8 cellular contexts compared by ENCODE assay signal in the genomic region with DNA sequence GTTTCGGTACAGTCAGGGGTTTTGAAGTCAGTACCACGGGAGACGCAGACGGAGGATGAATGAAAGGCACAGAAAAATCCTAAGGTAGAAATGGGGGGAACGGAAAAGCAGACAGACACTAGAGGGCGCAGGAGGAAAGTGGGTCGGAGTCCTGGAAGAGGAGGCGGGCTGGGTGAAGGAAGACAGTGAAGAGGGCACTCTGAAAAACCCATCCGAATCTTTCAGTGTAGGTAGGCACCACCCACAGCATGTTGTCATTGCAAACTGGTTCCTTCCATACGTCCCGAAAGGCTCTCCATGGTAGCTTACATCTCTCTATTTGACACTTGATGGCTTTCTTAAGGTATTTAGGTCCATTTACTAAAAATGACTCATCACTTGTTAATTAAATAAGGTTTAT. TPM values are rescaled to one million over a fixed set of nuclear protein-coding genes. Genes with fewer than 3 reads are reported as not detected.
DNase-seq lines count a peak whose midpoint lies in the region; ATAC-seq and TF ChIP-seq lines count a peak whose summit lies in the region.

No MANE protein-coding gene starts in this region.

- no peak overlapping the region for H3K27ac ChIP-seq in dorsolateral prefrontal cortex

- no peaks in the 10 kb centered on the region for H3K4me1 ChIP-seq in BE2C

- no peaks in the 10 kb centered on the region for H3K9me3 Mint-ChIP-seq in mesothelial cell of epicardium

- H3K4me3 Mint-ChIP-seq in mesothelial cell of epicardium = no peak overlapping the region

- TF ChIP-seq CTCF in BE2C (IDR thresholded peaks at IDR 0.05; ENCODE audit: low read depth, low read length) (peak; percentile 74), dorsolateral prefrontal cortex (IDR thresholded peaks at IDR 0.05 in 54 of 56, conservative IDR thresholded peaks at IDR 0.05 in 2 of 56; ENCODE audit: low read depth in 1 of 56, partially characterized antibody in 56 of 56) (peak; percentile 56 to 85 (median 74)), mesothelial cell of epicardium (IDR thresholded peaks at IDR 0.05; ENCODE audit: unreplicated experiment) (peak; percentile 70)

- no peaks in the 10 kb centered on the region for H3K4me1 Mint-ChIP-seq in mesothelial cell of epicardium

- intact Hi-C loops in dorsolateral prefrontal cortex (cut with DNase I) = loop anchor here (2.0 to 10.0 kb wide), 8 partner anchors 19 to 851 kb away; a partner anchor contains a TSS

- H3K27me3 ChIP-seq in BE2C (no peaks in the 10 kb centered on the region), dorsolateral prefrontal cortex (no peaks in the 10 kb centered on the region)

- no peaks in the 10 kb centered on the region for H3K36me3 ChIP-seq in BE2C

- DNase-seq in BE2C (peak; percentile 69), NCI-H748 (lab: John Stamatoyannopoulos, UW; ENCODE audit: unreplicated experiment) (peak; percentile 83), dorsolateral prefrontal cortex (peak in 6 of 10 donors; percentile 30 to 64 (median 58)), mesothelial cell of epicardium (ENCODE audit: low spot score in 2 of 2, unreplicated experiment in 2 of 2) (peak in 1 of 2 experiments; percentile 71)
- DNase-seq in activated CD4-positive, alpha-beta T cell treated with anti-CD3 and anti-CD28 coated beads, Interleukin-2, amount 50 U/mL, for 1 hour = peak; percentile 69
- peak; percentile 50 for DNase-seq in stimulated activated CD8-positive, alpha-beta memory T cell treated with anti-CD3 and anti-CD28 coated beads, Interleukin-7, amount 100 ng/mL, for 24 hours (ENCODE audit: low read depth)

- H3K9me3 ChIP-seq in BE2C = no peaks in the 10 kb centered on the region

- ATAC-seq in GM19023 (IDR thresholded peaks at IDR 0.05; ENCODE audit: unreplicated experiment) (peak; percentile 50), HG03432 (IDR thresholded peaks at IDR 0.05; ENCODE audit: unreplicated experiment) (peak; percentile 68)

- H3K27ac Mint-ChIP-seq in mesothelial cell of epicardium = no peak overlapping the region

- H3K27me3 Mint-ChIP-seq in mesothelial cell of epicardium (ENCODE audit: low read depth) = peaks cover 7% of the 10 kb centered on the region

- H3K36me3 Mint-ChIP-seq in mesothelial cell of epicardium = peaks cover 7% of the 10 kb centered on the region

- H3K4me3 ChIP-seq in BE2C (ENCODE audit: low read depth, low read length) = peak overlapping the region; percentile 38
- peak overlapping the region in 11 of 59 donors; percentile 5 to 35 (median 16) for H3K4me3 ChIP-seq in dorsolateral prefrontal cortex

RNA-seq across cellular contexts. Expression of a gene that starts 18.5 kb away (rescaled TPM):
- 4.1 TPM for polyA plus RNA-seq in BE2C (2012; ENCODE audit: insufficient read depth, insufficient read length, low read depth)
- total RNA-seq in dorsolateral prefrontal cortex (10 to 100 TPM; 29.4 to 62.0 (median 40.2) TPM), mesothelial cell of epicardium (30.8 to 32.5 TPM (median 30.8 TPM) in 3 replicates)
